Comparison of ENCODE assay signal across 23 cellular contexts in genomic region chrX:2425281-2426071, GRCh38.
A peak's percentile ranks its signal among the peaks of the same experiment; 100 is the strongest.
DNase-seq lines count a peak whose midpoint lies in the region; ATAC-seq and TF ChIP-seq lines count a peak whose summit lies in the region.
"Had no signal": no experiment of that assay in that cellular context is flagged by ENCODE, and none has a peak within 500 bp of the region (broad histone marks: within the 10 kb centered on the region; RNA-seq: fewer than 3 reads in every experiment).

No MANE protein-coding gene starts in this region.

- POLR2A ChIA-PET in A673 (lab: Charles Lee; ENCODE audit: low non-redundant PET) = no interaction called here

- H3K4me1 ChIP-seq in A673 (ENCODE audit: insufficient read depth, low read length, poor library complexity, severe bottlenecking) = no peaks in the 10 kb centered on the region
- peaks cover 11% of the 10 kb centered on the region for H3K4me1 ChIP-seq in adipocyte (ENCODE audit: control insufficient read depth, insufficient read depth, low read length)
- no peaks in the 10 kb centered on the region for H3K4me1 ChIP-seq in esophagus muscularis mucosa
- no peaks in the 10 kb centered on the region for H3K4me1 ChIP-seq in vagina
- H3K4me1 ChIP-seq: testis had no signal

- TF ChIP-seq EP300 in esophagus muscularis mucosa (IDR thresholded peaks at IDR 0.05) = no peak

- intact Hi-C loops in A673 (cut with micrococcal nuclease; ENCODE audit: unreplicated experiment) = no loop called here
- intact Hi-C loops in esophagus muscularis mucosa (cut with DNase I) = no loop called here
- intact Hi-C loops in vagina (cut with DNase I) = no loop called here

- TF ChIP-seq CTCF in A673 (conservative IDR thresholded peaks at IDR 0.05; ENCODE audit: low read depth, low read length) = 0 out of 2 replicates have a peak, but pooled peaks have one; percentile 10
- no peak for TF ChIP-seq CTCF in esophagus muscularis mucosa (IDR thresholded peaks at IDR 0.05)
- no peak for TF ChIP-seq CTCF in vagina (IDR thresholded peaks at IDR 0.05)

- no peaks in the 10 kb centered on the region for H3K27me3 ChIP-seq in A673 (replicated peaks; ENCODE audit: insufficient read depth, low read depth, low read length, poor library complexity)
- H3K27me3 ChIP-seq in adipocyte (replicated peaks; ENCODE audit: control insufficient read depth, insufficient read depth, low read length) = no peaks in the 10 kb centered on the region
- H3K27me3 ChIP-seq in esophagus muscularis mucosa = no peaks in the 10 kb centered on the region
- no peaks in the 10 kb centered on the region for H3K27me3 ChIP-seq in vagina
- H3K27me3 ChIP-seq: foreskin keratinocyte, SJSA1, testis had no signal

- CTCF ChIA-PET in A673 (lab: Charles Lee) = no interaction called here

- TF ChIP-seq POLR2A in esophagus muscularis mucosa (IDR thresholded peaks at IDR 0.05; ENCODE audit: low read depth) (no peak), vagina (IDR thresholded peaks at IDR 0.05) (no peak)

- 96% methylated on average over 14 of the region's 14 CpGs for WGBS in esophagus muscularis mucosa

- H3K4me3 ChIP-seq in A673 (ENCODE audit: low read depth, low read length, poor library complexity, severe bottlenecking) = no peak overlapping the region
- H3K4me3 ChIP-seq in adipocyte (ENCODE audit: low read length) = no peak overlapping the region
- H3K4me3 ChIP-seq in esophagus muscularis mucosa = no peak overlapping the region
- H3K4me3 ChIP-seq in vagina = no peak overlapping the region
- H3K4me3 ChIP-seq: SJSA1, testis had no signal

- H3K27ac ChIP-seq in A673 (ENCODE audit: low read depth, low read length, poor library complexity, severe bottlenecking) = no peak overlapping the region
- H3K27ac ChIP-seq in esophagus muscularis mucosa (replicated peaks in 1 of 4) = no peak overlapping the region
- H3K27ac ChIP-seq in vagina = no peak overlapping the region
- H3K27ac ChIP-seq: C4-2B, foreskin keratinocyte, SJSA1, testis had no signal

- ATAC-seq in HG02840 (IDR thresholded peaks at IDR 0.05; ENCODE audit: low FRiP score, unreplicated experiment) = no peak
- ATAC-seq: foreskin keratinocyte, left ventricle myocardium superior had no signal

- DNase-seq in A673 (ENCODE audit: low spot score) (peak; percentile 35), ELF-1 (ENCODE audit: low read depth, low spot score) (peak; percentile 25), adipocyte (ENCODE audit: low read depth) (peak; percentile 2), kidney tubule cell (ENCODE audit: low spot score) (peak; percentile 76), esophagus muscularis mucosa (ENCODE audit: extremely low spot score) (no peak), NCI-H1105 (lab: John Stamatoyannopoulos, UW) (no peak), vagina (ENCODE audit: extremely low spot score in 2 of 2) (no peak)
- DNase-seq: amygdala; caudate nucleus; DMS 273 treated with DMSO at 0.1 percent for 48 hours; foreskin keratinocyte; GDM1; HFFc6; left ventricle myocardium superior; NCI-H1092 treated with DMSO at 0.1 percent for 48 hours; NCI-H2029 treated with DMSO at 0.1 percent for 48 hours; NCI-H446 treated with DMSO at 0.1 percent for 48 hours; nephron progenitor cell; stimulated activated CD4-positive, alpha-beta T cell treated with anti-CD3 and anti-CD28 coated beads, Interleukin-1b, Interleukin-23, amount 100 ng/mL, for 48 hours; testis had no signal

- BruUV-seq in A673 (replicated peaks; lab: Mats Ljungman, UMichigan) = no TSS peak

- H3K36me3 ChIP-seq in A673 (ENCODE audit: insufficient read depth, low read length, poor library complexity, severe bottlenecking) = no peaks in the 10 kb centered on the region
- peaks cover 14% of the 10 kb centered on the region for H3K36me3 ChIP-seq in adipocyte (ENCODE audit: control insufficient read depth, insufficient read depth, low read length, severe bottlenecking)
- peaks cover 0 to 49% (median 30%) of the 10 kb centered on the region in 4 donors for H3K36me3 ChIP-seq in esophagus muscularis mucosa
- H3K36me3 ChIP-seq in vagina = peaks cover 0 to 5% of the 10 kb centered on the region in 2 donors

- no peak overlapping the region for H3K9ac ChIP-seq in adipocyte (ENCODE audit: low read length)

- H3K9me3 ChIP-seq in A673 (ENCODE audit: low read depth, low read length, poor library complexity, severe bottlenecking) (no peaks in the 10 kb centered on the region), adipocyte (ENCODE audit: control insufficient read depth, low read length) (no peaks in the 10 kb centered on the region), esophagus muscularis mucosa (peaks cover 0 to 4% (median 0%) of the 10 kb centered on the region in 4 donors), vagina (no peaks in the 10 kb centered on the region)
- H3K9me3 ChIP-seq: SJSA1, testis had no signal

Comparison
In these comparisons a context has a peak if more than half of its experiments do, and no peak if none do; other contexts are left out.
1. DNase-seq: peak in A673 (single experiment), ELF-1 (single experiment), adipocyte (single experiment) and kidney tubule cell (single experiment); none in esophagus muscularis mucosa (single experiment), NCI-H1105 (single experiment) and vagina (0 of 2).